Comparison of ENCODE assay signal across 27 cellular contexts in the genomic region with DNA sequence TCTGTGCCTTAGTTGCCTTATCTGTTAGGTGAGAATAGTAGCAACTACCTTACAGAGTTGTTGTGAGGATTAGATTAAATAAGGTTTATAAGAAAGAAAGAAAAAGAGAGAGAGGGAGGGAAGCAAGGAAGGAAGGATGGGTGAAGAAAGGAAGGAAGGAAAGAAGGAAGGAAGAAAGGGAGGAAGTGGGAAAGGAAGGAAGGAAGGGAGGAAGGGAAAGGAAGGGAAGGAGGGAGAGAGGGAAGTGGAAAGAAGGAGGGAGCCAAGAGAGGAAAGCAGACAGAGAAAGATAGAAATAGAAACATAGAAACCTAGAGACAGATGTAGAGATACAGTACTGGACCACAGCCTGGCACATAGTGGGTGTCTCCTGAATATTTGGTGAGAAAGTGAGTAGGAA.
"Had no signal": no experiment of that assay in that cellular context is flagged by ENCODE, and none has a peak within 500 bp of the region (broad histone marks: within the 10 kb centered on the region; RNA-seq: fewer than 3 reads in every experiment).

No MANE protein-coding gene starts in this region.

- FAIRE-seq: colon, endometrium, endothelial cell of umbilical vein, frontal cortex had no signal

- H3K4me3 ChIP-seq: colonic mucosa, coronary artery, dorsolateral prefrontal cortex, esophagus muscularis mucosa, esophagus squamous epithelium, gastrocnemius medialis, gastroesophageal sphincter, heart left ventricle, heart right ventricle had no signal

- H3K36me3 ChIP-seq: colonic mucosa, esophagus muscularis mucosa, esophagus squamous epithelium, gastrocnemius medialis, gastroesophageal sphincter, heart left ventricle, heart right ventricle had no signal

- H3K9me3 ChIP-seq: colonic mucosa, esophagus muscularis mucosa, esophagus squamous epithelium, gastrocnemius medialis, gastroesophageal sphincter, heart left ventricle, heart right ventricle had no signal

- H3K27ac ChIP-seq: colonic mucosa, coronary artery, dorsolateral prefrontal cortex, epithelial cell of prostate, esophagus muscularis mucosa, esophagus squamous epithelium, foreskin keratinocyte, gastrocnemius medialis, gastroesophageal sphincter, heart left ventricle, heart right ventricle had no signal

- H3K4me1 ChIP-seq: colonic mucosa, foreskin keratinocyte, gastrocnemius medialis had no signal

- ATAC-seq: effector memory CD8-positive, alpha-beta T cell; esophagus mucosa; foreskin keratinocyte; gastrocnemius medialis; gastroesophageal sphincter; heart left ventricle; heart right ventricle had no signal

- H3K27me3 ChIP-seq: colonic mucosa, dorsolateral prefrontal cortex, esophagus muscularis mucosa, gastrocnemius medialis, gastroesophageal sphincter, heart left ventricle, heart right ventricle had no signal

- DNase-seq: colonic mucosa; cortex of kidney; dermis blood vessel endothelial cell; effector CD4-positive, alpha-beta T cell; effector CD8-positive, alpha-beta T cell; effector memory CD4-positive, alpha-beta T cell; effector memory CD8-positive, alpha-beta T cell; endodermal cell; erythroblast; esophagus squamous epithelium; foreskin fibroblast; foreskin keratinocyte; foreskin melanocyte; gastrocnemius medialis; glutamatergic neuron; heart left ventricle; heart right ventricle had no signal
